ENCODE assay signal across 8 cellular contexts in genomic region chr14:74493343-74494261, GRCh38. TPM values are rescaled to one million over a fixed set of nuclear protein-coding genes. Genes with fewer than 3 reads are reported as not detected.
DNase-seq lines count a peak whose midpoint lies in the region; ATAC-seq and TF ChIP-seq lines count a peak whose summit lies in the region.

TSS of gene ISCA2 (plus strand) at chr14:74493765. CDS start at chr14:74493775, 10 bp downstream.

- ATAC-seq in HG03432 (IDR thresholded peaks at IDR 0.05; ENCODE audit: unreplicated experiment): peak; percentile 88

- DNase-seq in AG20443 (ENCODE audit: low spot score) (peak; percentile 98), NCI-H510A (lab: John Stamatoyannopoulos, UW) (peak; percentile 100), cerebellum (ENCODE audit: low spot score) (peak; percentile 100), kidney epithelial cell (ENCODE audit: low read depth) (peak; percentile 95)
- DNase-seq in activated CD4-positive, alpha-beta T cell treated with anti-CD3 and anti-CD28 coated beads for 1 hour: peak; percentile 98
- peak; percentile 99 to 100 for DNase-seq in stimulated activated CD4-positive, alpha-beta T cell treated with anti-CD3 and anti-CD28 coated beads, Interleukin-15, amount 100 ng/mL, for 48 hours (ENCODE audit: low read depth in 2 of 2)

- TF ChIP-seq POLR2A in GM19099 (IDR thresholded peaks at IDR 0.05; ENCODE audit: extremely low read depth, insufficient read length, low read depth): peak; percentile 85

- H3K27me3 ChIP-seq in kidney epithelial cell (ENCODE audit: control insufficient read depth, insufficient read depth, low read length): no peaks in the 10 kb centered on the region

- H3K4me3 ChIP-seq in kidney epithelial cell (ENCODE audit: low read depth, low read length): peak within 1 kb of the TSS; percentile 100

- no peak for TF ChIP-seq CTCF in kidney epithelial cell (IDR thresholded peaks at IDR 0.05; ENCODE audit: insufficient read depth, low read length, poor library complexity, severe bottlenecking)

- no peaks in the 10 kb centered on the region for H3K36me3 ChIP-seq in kidney epithelial cell (ENCODE audit: control insufficient read depth, insufficient read depth, low read length)

RNA-seq across cellular contexts. Expression of gene ISCA2, which starts in this region (rescaled TPM):
- 13.9 TPM for total RNA-seq in cerebellum
- 12.1 and 16.7 TPM in 2 replicates for total RNA-seq in kidney epithelial cell

Comparison
In these comparisons a context has a peak if more than half of its experiments do, and no peak if none do; other contexts are left out.
1. Peak in every context shown above with its lines: DNase-seq, ATAC-seq and H3K4me3 ChIP-seq.